ENCODE assay signal across 4 cellular contexts in the genomic region with DNA sequence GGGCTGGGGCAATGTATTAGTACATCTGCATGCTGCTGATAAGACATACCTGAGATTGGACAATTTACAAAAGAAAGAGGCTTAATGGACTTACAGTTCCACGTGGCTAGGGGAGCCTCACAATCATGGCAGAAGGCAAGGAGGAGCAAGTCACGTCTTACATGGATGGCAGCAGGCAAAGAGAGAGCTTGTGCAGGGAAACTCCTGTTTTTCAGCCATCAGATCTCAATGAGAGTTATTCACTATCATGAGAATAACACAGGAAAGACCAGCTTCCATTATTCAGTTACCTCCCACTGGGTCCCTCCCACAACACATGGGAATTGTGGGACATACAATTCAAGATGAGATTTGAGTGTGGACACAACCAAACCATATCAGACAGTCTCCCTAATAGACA.
DNase-seq lines count a peak whose midpoint lies in the region; ATAC-seq, FAIRE-seq and TF ChIP-seq lines count a peak whose summit lies in the region.
"Not testable (repeated sequence)": the region's sequence is repeated elsewhere in the genome, so short reads cannot be mapped to it uniquely, and the experiment has no call there.

No MANE protein-coding gene starts in this region.

- not testable (repeated sequence) for H3K79me2 ChIP-seq in K562 (ENCODE audit: control insufficient read depth, insufficient read depth, low read length); HepG2 (ENCODE audit: insufficient read depth, low read length)

- not testable (repeated sequence) for H3K4me3 Mint-ChIP-seq in dendritic cell treated with granulocyte-macrophage colony-stimulating factor and Interleukin-4, amounts not matched to agents 40 ng/mL and 50 ng/mL, for 4 days

- CTCF ChIA-PET in HEK293 (lab: Yijun Ruan, JAX); K562 (lab: Yijun Ruan, JAX; ENCODE audit: low intra/inter-chr PET ratio); HepG2 (lab: Yijun Ruan, JAX; ENCODE audit: low intra/inter-chr PET ratio, low total read pairs): not testable (repeated sequence)

- TF ChIP-seq POLR2A in K562 (conservative IDR thresholded peaks at IDR 0.05); HepG2 (IDR thresholded peaks at IDR 0.05; ENCODE audit: insufficient read depth in 1 of 2, low read depth in 2 of 2, low read length in 2 of 2): not testable (repeated sequence)

- H3K4me3 ChIP-seq in HEK293 (ENCODE audit: low read depth, low read length); K562; HepG2 (replicated peaks in 1 of 3; ENCODE audit: insufficient read depth in 1 of 3, low read depth in 2 of 3, low read length in 3 of 3): not testable (repeated sequence)

- intact Hi-C loops in K562 (cut with micrococcal nuclease); dendritic cell treated with granulocyte-macrophage colony-stimulating factor and Interleukin-4, amounts not matched to agents 40 ng/mL and 50 ng/mL, for 4 days (cut with micrococcal nuclease); HepG2 (cut with micrococcal nuclease; ENCODE audit: unreplicated experiment): not testable (repeated sequence)

- not testable (repeated sequence) for H3K27me3 ChIP-seq in K562 (ENCODE audit: control insufficient read depth in 2 of 2, insufficient read depth in 2 of 2, low read length in 2 of 2); HepG2 (ENCODE audit: control insufficient read depth in 1 of 2, insufficient read depth in 2 of 2, low read length in 2 of 2)

- not testable (repeated sequence) for BruUV-seq in K562 (replicated peaks; lab: Mats Ljungman, UMichigan); HepG2 (replicated peaks; lab: Mats Ljungman, UMichigan)

- H3K36me3 Mint-ChIP-seq in dendritic cell treated with granulocyte-macrophage colony-stimulating factor and Interleukin-4, amounts not matched to agents 40 ng/mL and 50 ng/mL, for 4 days (ENCODE audit: low read depth): not testable (repeated sequence)

- H3K4me2 ChIP-seq in K562 (ENCODE audit: insufficient read depth, low read length); HepG2 (ENCODE audit: low read depth, low read length): not testable (repeated sequence)

- peak overlapping the region; percentile 52 for H3K27ac Mint-ChIP-seq in dendritic cell treated with granulocyte-macrophage colony-stimulating factor and Interleukin-4, amounts not matched to agents 40 ng/mL and 50 ng/mL, for 4 days

- H3K36me3 ChIP-seq in HEK293 (ENCODE audit: control insufficient read depth in 2 of 2, insufficient read depth in 1 of 2, low read length in 2 of 2); K562 (ENCODE audit: control insufficient read depth, insufficient read depth, low read length); HepG2 (replicated peaks in 1 of 2; ENCODE audit: control insufficient read depth in 1 of 2, insufficient read depth in 2 of 2, low read length in 2 of 2): not testable (repeated sequence)

- not testable (repeated sequence) for ATAC-seq in K562, HepG2

- POLR2A ChIA-PET in HEK293 (lab: Yijun Ruan, JAX); HepG2 (lab: Yijun Ruan, JAX): not testable (repeated sequence)
- POLR2A ChIA-PET in K562 (lab: Yijun Ruan, JAX): interaction anchor here (0.6 kb wide), 1 partner anchor 150 kb away, joined by 3 read pairs; no protein-coding TSS in a partner anchor

- FAIRE-seq in K562 (lab: Jason Lieb, UNC); HepG2 (lab: Jason Lieb, UNC): not testable (repeated sequence)

- not testable (repeated sequence) for H3K27ac ChIP-seq in HEK293 (ENCODE audit: extremely low read depth, low read depth, low read length); K562 (ENCODE audit: extremely low read depth, low read depth, low read length); HepG2 (ENCODE audit: extremely low read length, insufficient read depth, low read length)

- not testable (repeated sequence) for H2AFZ ChIP-seq in K562 (ENCODE audit: low read depth, low read length); HepG2 (ENCODE audit: low read length)

- not testable (repeated sequence) for DNase-seq in K562 (ENCODE audit: extremely low read depth in 1 of 4, low spot score in 3 of 4); HepG2 (ENCODE audit: low spot score)

- in situ Hi-C loops in K562 (cut with MboI); HepG2 (cut with HindIII; ENCODE audit: extremely low pct_ligation_motif_present, low pct_unique_long_range_greater_than_20kb): not testable (repeated sequence)

- H3K4me1 Mint-ChIP-seq in dendritic cell treated with granulocyte-macrophage colony-stimulating factor and Interleukin-4, amounts not matched to agents 40 ng/mL and 50 ng/mL, for 4 days (ENCODE audit: low read depth): peaks cover 21% of the 10 kb centered on the region

- H3K9me3 ChIP-seq in HEK293 (ENCODE audit: control insufficient read depth, insufficient read depth, low read depth, low read length): not testable (repeated sequence)
- H3K9me3 ChIP-seq in K562 (replicated peaks; ENCODE audit: control insufficient read depth, insufficient read depth, low read depth, low read length): peaks cover 12% of the 10 kb centered on the region
- peaks cover 19% of the 10 kb centered on the region for H3K9me3 ChIP-seq in HepG2 (ENCODE audit: low read length)

- not testable (repeated sequence) for H4K20me1 ChIP-seq in K562 (replicated peaks; ENCODE audit: control insufficient read depth, insufficient read depth, low read length); HepG2 (ENCODE audit: insufficient read depth, low read length)

- not testable (repeated sequence) for TF ChIP-seq CTCF in HEK293 (tag by site-specific recombination; IDR thresholded peaks at IDR 0.05); K562 (IDR thresholded peaks at IDR 0.05 in 2 of 3, conservative IDR thresholded peaks at IDR 0.05 in 1 of 3; ENCODE audit: insufficient read depth in 2 of 3, low read depth in 1 of 3, low read length in 3 of 3); HepG2 (CRISPR knock-in tag; IDR thresholded peaks at IDR 0.05)

- not testable (repeated sequence) for H3K4me1 ChIP-seq in HEK293 (ENCODE audit: control insufficient read depth, insufficient read depth, low read length); K562 (replicated peaks in 1 of 2; ENCODE audit: control insufficient read depth in 2 of 2, insufficient read depth in 2 of 2, low read length in 2 of 2); HepG2 (ENCODE audit: insufficient read depth, low read length)

- not testable (repeated sequence) for H3K9ac ChIP-seq in K562 (ENCODE audit: insufficient read depth in 1 of 2, low read depth in 2 of 2, low read length in 2 of 2); HepG2 (ENCODE audit: insufficient read depth, low read depth, low read length)

- WGBS in K562 (ENCODE audit: insufficient coverage, low coverage, missing lambda C conversion rate): 19% methylated on average over 2 of the region's 2 CpGs
- 0% methylated on average over 2 of the region's 2 CpGs for WGBS in HepG2 (ENCODE audit: low lambda C conversion rate)

- TF ChIP-seq RAD21 in K562 (CRISPR knock-in tag; conservative IDR thresholded peaks at IDR 0.05 in 1 of 2, IDR thresholded peaks at IDR 0.05 in 1 of 2); HepG2 (CRISPR knock-in tag; IDR thresholded peaks at IDR 0.05): not testable (repeated sequence)

- H3K9me1 ChIP-seq in K562 (ENCODE audit: control insufficient read depth, insufficient read depth, low read length): not testable (repeated sequence)

- H3K9me3 Mint-ChIP-seq in dendritic cell treated with granulocyte-macrophage colony-stimulating factor and Interleukin-4, amounts not matched to agents 40 ng/mL and 50 ng/mL, for 4 days: not testable (repeated sequence)

- H3K27me3 Mint-ChIP-seq in dendritic cell treated with granulocyte-macrophage colony-stimulating factor and Interleukin-4, amounts not matched to agents 40 ng/mL and 50 ng/mL, for 4 days: not testable (repeated sequence)

- TF ChIP-seq EP300 in K562 (IDR thresholded peaks at IDR 0.05; ENCODE audit: low read length); HepG2 (IDR thresholded peaks at IDR 0.05; ENCODE audit: low read depth in 2 of 2, low read length in 2 of 2); HepG2 (CRISPR knock-in tag; IDR thresholded peaks at IDR 0.05; ENCODE audit: borderline replicate concordance): not testable (repeated sequence)

TF ChIP-seq in HEK293, 187 proteins besides CTCF, POLR2A, EP300 and RAD21:
- TF ChIP-seq SETDB1 (IDR thresholded peaks at IDR 0.05; ENCODE audit: insufficient read length, low read length): peak; percentile 63

TF ChIP-seq in K562, 482 proteins besides CTCF, POLR2A, EP300 and RAD21 (continues in another document):
- peak in 1 of 3 experiments; percentile 33 for TF ChIP-seq YY1 (IDR thresholded peaks at IDR 0.05; ENCODE audit: borderline replicate concordance in 1 of 3, control insufficient read depth in 1 of 3, extremely low read depth in 1 of 3, insufficient read depth in 3 of 3, insufficient read length in 1 of 3, insufficient replicate concordance in 2 of 3, low read depth in 1 of 3, low read length in 2 of 3)
- peak; percentile 99 for TF ChIP-seq ZNF431 (CRISPR knock-in tag; IDR thresholded peaks at IDR 0.05)
- peak; percentile 86 for TF ChIP-seq TRIM28 (IDR thresholded peaks at IDR 0.05)

TF ChIP-seq in HepG2, 621 proteins besides CTCF, POLR2A, EP300 and RAD21:
- TF ChIP-seq ZNF431 (CRISPR knock-in tag; IDR thresholded peaks at IDR 0.05; ENCODE audit: borderline replicate concordance, low read depth): peak; percentile 84
